Comparison of ENCODE assay signal across 8 cellular contexts in the genomic region with DNA sequence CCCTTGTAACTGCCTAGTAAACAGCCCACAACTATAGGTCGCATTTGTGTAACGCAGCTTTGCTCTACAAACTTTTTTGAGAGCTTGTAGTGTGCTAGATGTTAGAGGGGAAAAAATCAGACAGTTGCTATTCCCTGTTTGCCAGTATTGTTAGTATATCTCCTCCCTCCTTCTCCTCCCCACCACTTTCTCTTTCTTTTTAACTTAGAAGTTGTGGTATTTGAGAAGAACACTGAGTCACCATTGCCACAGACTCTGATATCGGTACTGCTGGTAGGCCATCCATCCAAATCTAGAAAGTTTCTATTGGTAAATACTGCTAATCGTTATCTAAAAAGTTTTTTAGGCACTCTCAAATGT. TPM values are rescaled to one million over a fixed set of nuclear protein-coding genes. Genes with fewer than 3 reads are reported as not detected.
DNase-seq lines count a peak whose midpoint lies in the region; ATAC-seq and TF ChIP-seq lines count a peak whose summit lies in the region.

No MANE protein-coding gene starts in this region.

- no peaks in the 10 kb centered on the region for H3K9me3 Mint-ChIP-seq in activated B cell treated with CpG ODN at 0.5 μM for 24 hours

- H3K4me1 Mint-ChIP-seq in activated B cell treated with CpG ODN at 0.5 μM for 24 hours, result peaks cover 62% of the 10 kb centered on the region

- intact Hi-C loops in activated B cell treated with CpG ODN at 0.5 μM for 24 hours (cut with micrococcal nuclease), result loop anchor here (1.0 to 5.0 kb wide), 8 partner anchors 49 to 1037 kb away; partner anchors contain the start of genes LNX2, PAN3 and POLR1D

- in situ Hi-C loops in ACHN (cut with HindIII; ENCODE audit: low pct_ligation_motif_present, low pct_unique_long_range_greater_than_20kb, low sequenced_read_pairs), result no loop called here

- H3K4me3 ChIP-seq in foreskin fibroblast (ENCODE audit: low read depth in 1 of 2, low read length in 2 of 2) (peak overlapping the region; percentile 92), skeletal muscle cell (ENCODE audit: low read depth, low read length) (peak overlapping the region; percentile 98)

- DNase-seq in ACHN (peak; percentile 65), activated B cell treated with CpG ODN at 0.5 μM for 24 hours (no peak), foreskin fibroblast (peak; percentile 34 to 64), skeletal muscle cell (ENCODE audit: low read depth) (no peak), NCI-H2081 (lab: John Stamatoyannopoulos, UW) (no peak), anterior cingulate cortex (lab: John Stamatoyannopoulos, UW) (no peak)

- peak; percentile 34 for ATAC-seq in GM18870 (IDR thresholded peaks at IDR 0.05; ENCODE audit: unreplicated experiment)
- ATAC-seq in HG03196 (IDR thresholded peaks at IDR 0.05; ENCODE audit: unreplicated experiment), result peak; percentile 27
- no peak for ATAC-seq in activated B cell treated with CpG ODN at 0.5 μM for 24 hours (ENCODE audit: low read depth)

- no peak for TF ChIP-seq CTCF in activated B cell treated with CpG ODN at 0.5 μM for 24 hours (IDR thresholded peaks at IDR 0.05)
- TF ChIP-seq CTCF in foreskin fibroblast (IDR thresholded peaks at IDR 0.05; ENCODE audit: low read depth, low read length), result no peak

- peak overlapping the region; percentile 98 for H3K4me3 Mint-ChIP-seq in activated B cell treated with CpG ODN at 0.5 μM for 24 hours

- H3K27ac Mint-ChIP-seq in activated B cell treated with CpG ODN at 0.5 μM for 24 hours, result peak overlapping the region; percentile 93

- POLR2A ChIA-PET in activated B cell treated with CpG ODN at 0.5 μM for 24 hours (lab: Charles Lee), result interaction anchor here (0.6 to 3.4 kb wide), 10 partner anchors 12 to 639 kb away, joined by 3 to 37 read pairs (median 10); partner anchors contain the start of genes PAN3 and SLC46A3

- CTCF ChIA-PET in activated B cell treated with CpG ODN at 0.5 μM for 24 hours (lab: Charles Lee), result no interaction called here

- peaks cover 46% of the 10 kb centered on the region for H3K36me3 Mint-ChIP-seq in activated B cell treated with CpG ODN at 0.5 μM for 24 hours (ENCODE audit: low read depth)

- H3K27me3 Mint-ChIP-seq in activated B cell treated with CpG ODN at 0.5 μM for 24 hours, result no peaks in the 10 kb centered on the region

RNA-seq across cellular contexts. Expression of gene POMP, which starts 0.7 kb away (rescaled TPM):
- total RNA-seq in activated B cell treated with CpG ODN at 0.5 μM for 24 hours, result 54.0 and 56.0 TPM in 2 replicates

RNA-seq across cellular contexts. Expression of gene SLC46A3, which starts 59.2 kb away (rescaled TPM):
- 8.6 and 11.8 TPM in 2 replicates for total RNA-seq in activated B cell treated with CpG ODN at 0.5 μM for 24 hours

Comparison
In these comparisons a context has a peak if more than half of its experiments do, and no peak if none do; other contexts are left out.
1. DNase-seq: peak in ACHN (single experiment) and foreskin fibroblast (2 of 2); none in activated B cell treated with CpG ODN at 0.5 μM for 24 hours (single experiment), skeletal muscle cell (single experiment), NCI-H2081 (0 of 2) and anterior cingulate cortex (0 of 58).